In the genomic region with DNA sequence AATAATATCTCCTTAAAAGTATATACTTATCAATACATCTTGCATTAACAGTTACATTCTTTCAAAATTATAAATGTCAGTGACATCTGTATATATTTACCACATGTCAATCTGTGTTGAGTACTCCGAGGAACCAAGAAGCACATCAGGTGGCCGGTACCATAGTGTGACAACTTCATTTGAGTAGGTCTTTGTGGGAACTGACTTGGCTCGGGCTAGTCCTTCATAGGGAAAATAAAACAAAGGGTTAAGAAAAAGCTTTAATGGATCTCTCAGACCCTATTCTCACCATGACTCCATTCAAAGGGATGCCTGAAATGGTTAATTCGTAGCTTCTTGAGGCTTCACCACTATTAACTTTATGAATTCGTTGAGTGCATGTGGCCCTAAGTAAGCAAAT, we compare ENCODE assay signal across 34 cellular contexts.
"Had no signal": no experiment of that assay in that cellular context is flagged by ENCODE, and none has a peak within 500 bp of the region (broad histone marks: within the 10 kb centered on the region; RNA-seq: fewer than 3 reads in every experiment).

No MANE protein-coding gene starts in this region.

- H3K4me1 ChIP-seq: ascending aorta had no signal

- H3K4me3 ChIP-seq: ascending aorta, cardiac muscle cell had no signal

- H3K27me3 ChIP-seq: ascending aorta, cardiac muscle cell had no signal

- H3K27me3 Mint-ChIP-seq: activated B cell treated with CpG ODN at 0.5 μM for 24 hours; activated CD4-positive, alpha-beta memory T cell treated with anti-CD3 and anti-CD28 coated beads for 36 hours; activated CD4-positive, alpha-beta T cell treated with anti-CD3 and anti-CD28 coated beads, Interleukin-2, amount 10 ng/mL, durations not matched to agents 24 days and 14 days; activated CD8-positive, alpha-beta T cell treated with anti-CD3 and anti-CD28 coated beads for 36 hours; activated naive CD4-positive, alpha-beta T cell treated with anti-CD3 and anti-CD28 coated beads, Interleukin-2, amount 10 ng/mL, durations not matched to agents 7 days and 5 days; activated naive CD4-positive, alpha-beta T cell treated with anti-CD3 and anti-CD28 coated beads, Interleukin-2, amount 50 U/mL, for 24 hours; activated naive CD8-positive, alpha-beta T cell; activated naive CD8-positive, alpha-beta T cell treated with anti-CD3 and anti-CD28 coated beads, Interleukin-2, amount 10 ng/mL, durations not matched to agents 7 days and 5 days; activated naive CD8-positive, alpha-beta T cell treated with anti-CD3 and anti-CD28 coated beads, Interleukin-2, amount 50 U/mL, for 24 hours; brain; central memory CD8-positive, alpha-beta T cell had no signal

- H3K9me3 Mint-ChIP-seq: activated B cell treated with CpG ODN at 0.5 μM for 24 hours; activated CD4-positive, alpha-beta memory T cell treated with anti-CD3 and anti-CD28 coated beads for 36 hours; activated CD4-positive, alpha-beta T cell treated with anti-CD3 and anti-CD28 coated beads, Interleukin-2, amount 10 ng/mL, durations not matched to agents 24 days and 14 days; activated CD8-positive, alpha-beta T cell treated with anti-CD3 and anti-CD28 coated beads for 36 hours; activated naive CD4-positive, alpha-beta T cell treated with anti-CD3 and anti-CD28 coated beads, Interleukin-2, amount 10 ng/mL, durations not matched to agents 7 days and 5 days; activated naive CD4-positive, alpha-beta T cell treated with anti-CD3 and anti-CD28 coated beads, Interleukin-2, amount 50 U/mL, for 24 hours; activated naive CD8-positive, alpha-beta T cell treated with anti-CD3 and anti-CD28 coated beads, Interleukin-2, amount 10 ng/mL, durations not matched to agents 7 days and 5 days; activated naive CD8-positive, alpha-beta T cell treated with anti-CD3 and anti-CD28 coated beads, Interleukin-2, amount 50 U/mL, for 24 hours; activated T-helper 2 cell treated with anti-CD3 and anti-CD28 coated beads, Interferon-gamma antibody, Interleukin-2, Interleukin-4, amounts not matched to agents 10 μg/mL and 5 μg/mL and 100 μg/mL, durations not matched to agents 14 hours and 24 hours and 36 hours; brain; central memory CD8-positive, alpha-beta T cell; T-helper 1 cell treated with Interleukin-12 subunit alpha and Interleukin-12 subunit beta and Interleukin-4 antibody, amounts not matched to agents 30 μg/mL and 1 μg/mL, for 36 hours; T-helper 2 cell treated with Interferon-gamma antibody and Interleukin-4, amounts not matched to agents 5 μg/mL and 100 μg/mL, for 36 hours had no signal

- ATAC-seq: activated CD8-positive, alpha-beta T cell treated with anti-CD3 and anti-CD28 coated beads for 36 hours; activated naive CD8-positive, alpha-beta T cell treated with anti-CD3 and anti-CD28 coated beads, Interleukin-2, amount 50 U/mL, for 24 hours had no signal

- H3K27ac ChIP-seq: ascending aorta, cardiac muscle cell, VCaP had no signal

- DNase-seq: activated B cell treated with CpG ODN at 0.5 μM for 24 hours; activated CD4-positive, alpha-beta memory T cell treated with anti-CD3 and anti-CD28 coated beads for 36 hours; activated CD4-positive, alpha-beta T cell treated with anti-CD3 and anti-CD28 coated beads for 4 hours; activated CD4-positive, alpha-beta T cell treated with anti-CD3 and anti-CD28 coated beads, Interleukin-2, amount 10 ng/mL, durations not matched to agents 24 days and 14 days; activated CD4-positive, alpha-beta T cell treated with anti-CD3 and anti-CD28 coated beads, Interleukin-2, amount 50 U/mL, for 1 hour; activated CD4-positive, alpha-beta T cell treated with anti-CD3 and anti-CD28 coated beads, Interleukin-2, amount 50 U/mL, for 4 hours; activated CD4-positive, CD25-positive, alpha-beta regulatory T cell treated with anti-CD3 and anti-CD28 coated beads, Interleukin-2, amount 50 U/mL, for 72 hours; activated CD8-positive, alpha-beta memory T cell treated with anti-CD3 and anti-CD28 coated beads, Interleukin-2, amount 50 U/mL, for 4 hours; activated CD8-positive, alpha-beta T cell treated with anti-CD3 and anti-CD28 coated beads for 36 hours; activated effector memory CD4-positive, alpha-beta T cell treated with Interleukin-2 at 50 U/mL for 16 hours; activated gamma-delta T cell; activated naive CD4-positive, alpha-beta T cell treated with anti-CD3 and anti-CD28 coated beads, Interleukin-2, amount 10 ng/mL, durations not matched to agents 7 days and 5 days; activated naive CD4-positive, alpha-beta T cell treated with Interleukin-2 at 50 U/mL for 16 hours; activated naive CD8-positive, alpha-beta T cell treated with anti-CD3 and anti-CD28 coated beads, Interleukin-2, amount 10 ng/mL, durations not matched to agents 7 days and 5 days; activated naive CD8-positive, alpha-beta T cell treated with anti-CD3 and anti-CD28 coated beads, Interleukin-2, amount 50 U/mL, for 24 hours; activated T-cell treated with anti-CD3 and anti-CD28 coated beads for 4 hours; activated T-cell treated with anti-CD3 and anti-CD28 coated beads, Interleukin-2, amount 50 U/mL, for 1 hour; activated T-cell treated with anti-CD3 and anti-CD28 coated beads, Interleukin-2, amount 50 U/mL, for 48 hours; amygdala; anterior cingulate cortex; caudate nucleus; cerebellar nuclear complex; T-helper 2 cell; T-helper 9 cell had no signal

- H3K4me1 Mint-ChIP-seq: brain had no signal

- H3K27ac Mint-ChIP-seq: activated B cell treated with CpG ODN at 0.5 μM for 24 hours; activated CD4-positive, alpha-beta memory T cell treated with anti-CD3 and anti-CD28 coated beads for 36 hours; activated CD4-positive, alpha-beta T cell treated with anti-CD3 and anti-CD28 coated beads, Interleukin-2, amount 10 ng/mL, durations not matched to agents 24 days and 14 days; activated naive CD4-positive, alpha-beta T cell treated with anti-CD3 and anti-CD28 coated beads, Interleukin-2, amount 10 ng/mL, durations not matched to agents 7 days and 5 days; activated naive CD4-positive, alpha-beta T cell treated with anti-CD3 and anti-CD28 coated beads, Interleukin-2, amount 50 U/mL, for 24 hours; activated naive CD8-positive, alpha-beta T cell; activated naive CD8-positive, alpha-beta T cell treated with anti-CD3 and anti-CD28 coated beads, Interleukin-2, amount 10 ng/mL, durations not matched to agents 7 days and 5 days; activated naive CD8-positive, alpha-beta T cell treated with anti-CD3 and anti-CD28 coated beads, Interleukin-2, amount 50 U/mL, for 24 hours; activated T-helper 2 cell treated with anti-CD3 and anti-CD28 coated beads, Interferon-gamma antibody, Interleukin-2, Interleukin-4, amounts not matched to agents 10 μg/mL and 5 μg/mL and 100 μg/mL, durations not matched to agents 14 hours and 24 hours and 36 hours; brain; T-helper 1 cell treated with Interleukin-12 subunit alpha and Interleukin-12 subunit beta and Interleukin-4 antibody, amounts not matched to agents 30 μg/mL and 1 μg/mL, for 36 hours; T-helper 2 cell treated with Interferon-gamma antibody and Interleukin-4, amounts not matched to agents 5 μg/mL and 100 μg/mL, for 36 hours had no signal

- H3K4me3 Mint-ChIP-seq: activated B cell treated with CpG ODN at 0.5 μM for 24 hours; activated CD4-positive, alpha-beta memory T cell treated with anti-CD3 and anti-CD28 coated beads for 36 hours; activated CD4-positive, alpha-beta T cell treated with anti-CD3 and anti-CD28 coated beads, Interleukin-2, amount 10 ng/mL, durations not matched to agents 24 days and 14 days; activated CD8-positive, alpha-beta T cell treated with anti-CD3 and anti-CD28 coated beads for 36 hours; activated naive CD4-positive, alpha-beta T cell treated with anti-CD3 and anti-CD28 coated beads, Interleukin-2, amount 10 ng/mL, durations not matched to agents 7 days and 5 days; activated naive CD4-positive, alpha-beta T cell treated with anti-CD3 and anti-CD28 coated beads, Interleukin-2, amount 50 U/mL, for 24 hours; activated naive CD8-positive, alpha-beta T cell; activated naive CD8-positive, alpha-beta T cell treated with anti-CD3 and anti-CD28 coated beads, Interleukin-2, amount 10 ng/mL, durations not matched to agents 7 days and 5 days; activated naive CD8-positive, alpha-beta T cell treated with anti-CD3 and anti-CD28 coated beads, Interleukin-2, amount 50 U/mL, for 24 hours; brain; central memory CD8-positive, alpha-beta T cell; T-helper 1 cell treated with Interleukin-12 subunit alpha and Interleukin-12 subunit beta and Interleukin-4 antibody, amounts not matched to agents 30 μg/mL and 1 μg/mL, for 36 hours; T-helper 2 cell treated with Interferon-gamma antibody and Interleukin-4, amounts not matched to agents 5 μg/mL and 100 μg/mL, for 36 hours had no signal
